Comparison of ENCODE assay signal across 10 cellular contexts in the genomic region with DNA sequence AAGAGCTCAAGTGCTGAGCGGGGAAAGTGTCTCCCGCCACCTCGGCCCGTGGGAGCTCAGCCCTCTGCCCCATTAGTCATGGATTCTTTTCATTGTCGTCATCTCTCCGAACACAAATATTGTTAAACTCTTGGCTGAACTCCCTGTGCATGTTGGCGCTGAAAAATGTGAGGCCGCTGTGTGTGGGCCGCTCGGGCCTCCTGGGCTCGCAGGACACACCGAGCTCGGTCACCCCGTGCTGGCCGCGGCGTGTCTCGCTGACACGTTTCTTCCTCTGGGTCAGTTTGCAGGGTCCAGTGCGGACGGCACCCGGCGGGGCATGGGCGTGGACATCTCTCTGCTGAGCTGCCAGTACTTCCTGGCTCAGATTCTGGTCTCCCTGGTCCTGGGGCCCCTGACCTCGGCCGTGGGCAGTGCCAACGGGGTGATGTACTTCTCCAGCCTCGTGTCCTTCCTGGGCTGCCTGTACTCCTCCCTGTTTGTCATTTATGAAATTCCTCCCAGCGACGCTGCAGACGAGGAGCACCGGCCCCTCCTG. TPM values are rescaled to one million over a fixed set of nuclear protein-coding genes. Genes with fewer than 3 reads are reported as not detected.
DNase-seq lines count a peak whose midpoint lies in the region; ATAC-seq and TF ChIP-seq lines count a peak whose summit lies in the region.
"Had no signal": no experiment of that assay in that cellular context is flagged by ENCODE, and none has a peak within 500 bp of the region (broad histone marks: within the 10 kb centered on the region; RNA-seq: fewer than 3 reads in every experiment).

No MANE protein-coding gene starts in this region.

- H3K36me3 Mint-ChIP-seq in activated CD8-positive, alpha-beta T cell treated with anti-CD3 and anti-CD28 coated beads, Interleukin-2, amount 10 ng/mL, durations not matched to agents 7 days and 5 days (ENCODE audit: low read depth): no peaks in the 10 kb centered on the region

- H3K36me3 ChIP-seq in A673 (ENCODE audit: insufficient read depth, low read length, poor library complexity, severe bottlenecking): no peaks in the 10 kb centered on the region
- no peaks in the 10 kb centered on the region for H3K36me3 ChIP-seq in PC-9 (ENCODE audit: low read depth)

- CTCF ChIA-PET in A673 (lab: Charles Lee) (interaction anchor here (0.6 to 1.4 kb wide), 2 partner anchors 32 to 328 kb away, joined by 3 to 6 read pairs; no protein-coding TSS in a partner anchor), PC-9 (lab: Charles Lee) (interaction anchor here (0.6 to 1.0 kb wide), 5 partner anchors 210 to 674 kb away, joined by 3 to 5 read pairs (median 4); no protein-coding TSS in a partner anchor)
- CTCF ChIA-PET in activated CD8-positive, alpha-beta T cell treated with anti-CD3 and anti-CD28 coated beads, Interleukin-2, amount 10 ng/mL, durations not matched to agents 7 days and 5 days (lab: Charles Lee): no interaction called here

- H3K4me3 Mint-ChIP-seq in activated CD8-positive, alpha-beta T cell treated with anti-CD3 and anti-CD28 coated beads, Interleukin-2, amount 10 ng/mL, durations not matched to agents 7 days and 5 days: no peak overlapping the region
- H3K4me3 Mint-ChIP-seq: activated naive CD8-positive, alpha-beta T cell treated with anti-CD3 and anti-CD28 coated beads, Interleukin-2, amount 50 U/mL, for 24 hours; CD4-positive, CD25-positive, alpha-beta regulatory T cell had no signal

- H3K4me1 ChIP-seq in A673 (ENCODE audit: insufficient read depth, low read length, poor library complexity, severe bottlenecking): peaks cover 11% of the 10 kb centered on the region
- H3K4me1 ChIP-seq in PC-9 (replicated peaks; ENCODE audit: insufficient read depth): peaks cover 17% of the 10 kb centered on the region

- no peaks in the 10 kb centered on the region for H3K9me3 Mint-ChIP-seq in activated CD8-positive, alpha-beta T cell treated with anti-CD3 and anti-CD28 coated beads, Interleukin-2, amount 10 ng/mL, durations not matched to agents 7 days and 5 days (ENCODE audit: insufficient read depth)
- H3K9me3 Mint-ChIP-seq: activated naive CD8-positive, alpha-beta T cell treated with anti-CD3 and anti-CD28 coated beads, Interleukin-2, amount 50 U/mL, for 24 hours had no signal

- intact Hi-C loops in A673 (cut with micrococcal nuclease; ENCODE audit: unreplicated experiment): loop anchor here (10.0 kb wide), 2 partner anchors 329 to 679 kb away; no protein-coding TSS in a partner anchor
- intact Hi-C loops in PC-9 (cut with micrococcal nuclease; ENCODE audit: unreplicated experiment): loop anchor here (1.0 kb wide), 1 partner anchor 315 kb away; no protein-coding TSS in a partner anchor

- H3K27me3 Mint-ChIP-seq in activated CD8-positive, alpha-beta T cell treated with anti-CD3 and anti-CD28 coated beads, Interleukin-2, amount 10 ng/mL, durations not matched to agents 7 days and 5 days (ENCODE audit: low read depth): no peaks in the 10 kb centered on the region
- H3K27me3 Mint-ChIP-seq: activated naive CD8-positive, alpha-beta T cell treated with anti-CD3 and anti-CD28 coated beads, Interleukin-2, amount 50 U/mL, for 24 hours had no signal

- no peak for TF ChIP-seq CTCF in A673 (conservative IDR thresholded peaks at IDR 0.05; ENCODE audit: low read depth, low read length)
- no peak for TF ChIP-seq CTCF in PC-9 (conservative IDR thresholded peaks at IDR 0.05)

- H3K4me3 ChIP-seq in A673 (ENCODE audit: low read depth, low read length, poor library complexity, severe bottlenecking) (no peak overlapping the region), PC-9 (peak overlapping the region; percentile 45; the same call in 1 of the 2 replicates)

- peak; percentile 59 for ATAC-seq in esophagus mucosa
- no peak for ATAC-seq in activated CD8-positive, alpha-beta T cell treated with anti-CD3 and anti-CD28 coated beads, Interleukin-2, amount 10 ng/mL, durations not matched to agents 7 days and 5 days
- ATAC-seq: activated naive CD8-positive, alpha-beta T cell treated with anti-CD3 and anti-CD28 coated beads, Interleukin-2, amount 50 U/mL, for 24 hours had no signal

- DNase-seq in A673 (ENCODE audit: low spot score) (peak; percentile 70), PC-9 (peak; percentile 76 to 79), myocyte (ENCODE audit: low read depth) (peak; percentile 88), NCI-H748 treated with DMSO at 0.1 percent for 48 hours (lab: John Stamatoyannopoulos, UW) (no peak), cerebellum (ENCODE audit: low spot score) (no peak)
- no peak for DNase-seq in activated effector memory CD4-positive, alpha-beta T cell treated with Interleukin-2 at 50 U/mL for 16 hours
- no peak for DNase-seq in activated CD8-positive, alpha-beta T cell treated with anti-CD3 and anti-CD28 coated beads, Interleukin-2, amount 10 ng/mL, durations not matched to agents 7 days and 5 days
- DNase-seq: activated naive CD8-positive, alpha-beta T cell treated with anti-CD3 and anti-CD28 coated beads, Interleukin-2, amount 50 U/mL, for 24 hours; CD4-positive, CD25-positive, alpha-beta regulatory T cell had no signal

- H3K4me2 ChIP-seq in PC-9: peak overlapping the region; percentile 83

- BruUV-seq in A673 (replicated peaks; lab: Mats Ljungman, UMichigan) (no TSS peak), PC-9 (replicated peaks; lab: Mats Ljungman, UMichigan) (no TSS peak)

- H3K27ac ChIP-seq in A673 (ENCODE audit: low read depth, low read length, poor library complexity, severe bottlenecking) (no peak overlapping the region), PC-9 (peak overlapping the region; percentile 89)

- H3K27me3 ChIP-seq in A673 (replicated peaks; ENCODE audit: insufficient read depth, low read depth, low read length, poor library complexity) (no peaks in the 10 kb centered on the region), PC-9 (ENCODE audit: insufficient read depth, low read depth) (no peaks in the 10 kb centered on the region)

- peaks cover 8% of the 10 kb centered on the region; the same call in 1 of the 2 replicates for H3F3A ChIP-seq in PC-9 (ENCODE audit: insufficient read depth, low read depth)

- H3K79me2 ChIP-seq in PC-9 (ENCODE audit: low read depth): no peaks in the 10 kb centered on the region

- H2AFZ ChIP-seq in PC-9: peak overlapping the region; percentile 86

- no peaks in the 10 kb centered on the region for H3K9me3 ChIP-seq in A673 (ENCODE audit: low read depth, low read length, poor library complexity, severe bottlenecking)
- no peaks in the 10 kb centered on the region for H3K9me3 ChIP-seq in PC-9 (ENCODE audit: insufficient read depth, low read depth)

- no peaks in the 10 kb centered on the region for H3K9me2 ChIP-seq in PC-9 (ENCODE audit: insufficient read depth)

- H3K4me1 Mint-ChIP-seq in activated CD8-positive, alpha-beta T cell treated with anti-CD3 and anti-CD28 coated beads, Interleukin-2, amount 10 ng/mL, durations not matched to agents 7 days and 5 days (ENCODE audit: low read depth): no peaks in the 10 kb centered on the region
- H3K4me1 Mint-ChIP-seq: activated naive CD8-positive, alpha-beta T cell treated with anti-CD3 and anti-CD28 coated beads, Interleukin-2, amount 50 U/mL, for 24 hours; CD4-positive, CD25-positive, alpha-beta regulatory T cell had no signal

- POLR2A ChIA-PET in A673 (lab: Charles Lee; ENCODE audit: low non-redundant PET): no interaction called here
- POLR2A ChIA-PET in PC-9 (lab: Charles Lee; ENCODE audit: unreplicated experiment): interaction anchor here (0.5 to 0.7 kb wide), 5 partner anchors 28 to 517 kb away, joined by 3 to 6 read pairs (median 3); no protein-coding TSS in a partner anchor
- POLR2A ChIA-PET in activated CD8-positive, alpha-beta T cell treated with anti-CD3 and anti-CD28 coated beads, Interleukin-2, amount 10 ng/mL, durations not matched to agents 7 days and 5 days (lab: Charles Lee): no interaction called here

- no peak overlapping the region for H3K27ac Mint-ChIP-seq in activated CD8-positive, alpha-beta T cell treated with anti-CD3 and anti-CD28 coated beads, Interleukin-2, amount 10 ng/mL, durations not matched to agents 7 days and 5 days
- H3K27ac Mint-ChIP-seq: activated naive CD8-positive, alpha-beta T cell treated with anti-CD3 and anti-CD28 coated beads, Interleukin-2, amount 50 U/mL, for 24 hours; CD4-positive, CD25-positive, alpha-beta regulatory T cell had no signal

- no peaks in the 10 kb centered on the region for H4K20me1 ChIP-seq in PC-9 (ENCODE audit: insufficient read depth)

RNA-seq across cellular contexts. Expression of gene SLC45A1, which starts 25.6 kb away (rescaled TPM):
- 0.52 and 0.82 TPM in 2 replicates for total RNA-seq in A673 (2021)
- total RNA-seq in PC-9 (2021): 0.20 TPM in 1 of 2 replicates, not detected in the other
- 0.20 TPM for total RNA-seq in esophagus mucosa
- total RNA-seq in myocyte: 0.70 and 0.94 TPM in 2 replicates
- polyA plus RNA-seq in myocyte (2012): 3.0 TPM
- 4.2 TPM for total RNA-seq in cerebellum
- under 1 TPM in 1 of 2 experiments, not detected in 1; 0.13 TPM for total RNA-seq in activated CD8-positive, alpha-beta T cell treated with anti-CD3 and anti-CD28 coated beads, Interleukin-2, amount 10 ng/mL, durations not matched to agents 7 days and 5 days

Comparison
In these comparisons a context has a peak if more than half of its experiments do, and no peak if none do; other contexts are left out.
1. DNase-seq: peak in A673 (single experiment), PC-9 (2 of 2) and myocyte (single experiment); none in NCI-H748 treated with DMSO at 0.1 percent for 48 hours (single experiment), cerebellum (single experiment), activated effector memory CD4-positive, alpha-beta T cell treated with Interleukin-2 at 50 U/mL for 16 hours (single experiment) and activated CD8-positive, alpha-beta T cell treated with anti-CD3 and anti-CD28 coated beads, Interleukin-2, amount 10 ng/mL, durations not matched to agents 7 days and 5 days (single experiment).